In the genomic region with DNA sequence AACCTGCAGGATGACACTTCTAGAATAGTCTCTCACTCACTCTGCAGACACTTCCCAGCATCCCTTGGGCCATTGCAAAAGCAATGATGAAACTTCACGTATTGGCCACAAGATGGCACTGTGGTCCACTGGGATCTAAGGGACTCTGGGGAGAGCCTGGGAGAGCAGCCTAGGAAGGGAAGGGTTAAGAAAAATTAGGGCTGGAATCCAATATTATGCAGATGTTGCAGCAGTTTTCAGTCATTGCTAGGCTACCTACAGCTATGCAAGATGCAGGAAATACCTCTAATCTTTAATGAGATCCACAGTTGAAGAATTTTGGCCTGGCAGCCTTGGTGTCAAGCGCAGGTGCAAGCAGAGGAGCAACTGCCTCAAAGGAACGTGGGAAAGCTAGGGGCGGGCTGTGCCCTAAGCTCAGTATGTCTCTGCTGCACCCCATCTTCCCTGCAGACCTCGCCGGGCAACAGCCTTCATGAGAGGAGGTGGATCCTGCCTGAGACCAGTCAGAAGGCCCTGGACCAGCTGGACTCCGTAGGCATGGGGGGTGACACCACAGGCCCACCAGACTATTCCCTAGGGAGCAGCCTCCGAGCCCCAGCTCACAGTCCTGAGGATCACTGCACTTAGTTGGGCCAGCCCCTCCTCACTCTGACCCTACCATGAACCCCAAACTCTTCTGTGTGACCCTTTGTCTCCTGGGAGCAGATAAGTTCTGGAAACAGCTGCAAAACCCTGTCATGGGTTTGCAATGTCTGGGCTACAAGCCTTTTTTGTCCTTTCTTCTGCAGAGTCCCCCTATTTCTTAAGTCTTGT, we compare ENCODE assay signal across 8 cellular contexts.
DNase-seq lines count a peak whose midpoint lies in the region; ATAC-seq and TF ChIP-seq lines count a peak whose summit lies in the region.

No MANE protein-coding gene starts in this region.

- DNase-seq in GDM1 (lab: John Stamatoyannopoulos, UW) (peak; percentile 60), HPDE6-E6E7 (ENCODE audit: extremely low spot score) (peak; percentile 39), RKO (ENCODE audit: low spot score) (peak; percentile 86), astrocyte of the spinal cord (ENCODE audit: low read depth, low spot score) (peak; percentile 70), iris pigment epithelial cell (ENCODE audit: low read depth) (peak; percentile 79), epidermal melanocyte (ENCODE audit: insufficient read length, low spot score) (no peak)
- DNase-seq in stimulated activated CD4-positive, alpha-beta T cell treated with anti-CD3 and anti-CD28 coated beads, Interleukin-4, amount 100 ng/mL, for 48 hours (ENCODE audit: low read depth in 2 of 2) = peak; percentile 23 to 32

- in situ Hi-C loops in astrocyte of the spinal cord (cut with HindIII; ENCODE audit: low sequenced_read_pairs) = no loop called here

- no peak overlapping the region for H3K4me3 ChIP-seq in astrocyte of the spinal cord (ENCODE audit: low read depth, low read length)

- ATAC-seq in GM21381 (IDR thresholded peaks at IDR 0.05; ENCODE audit: unreplicated experiment) = peak; percentile 66

- TF ChIP-seq CTCF in astrocyte of the spinal cord (IDR thresholded peaks at IDR 0.05; ENCODE audit: low read depth, low read length) = peak; percentile 87
